8 cellular contexts compared by ENCODE assay signal in genomic region chr11:123479048-123479837, GRCh38. TPM values are rescaled to one million over a fixed set of nuclear protein-coding genes. Genes with fewer than 3 reads are reported as not detected.
DNase-seq lines count a peak whose midpoint lies in the region; ATAC-seq lines count a peak whose summit lies in the region.

No MANE protein-coding gene starts in this region.

- CTCF ChIA-PET in naive thymus-derived CD4-positive, alpha-beta T cell (lab: Charles Lee) = interaction anchor here (0.8 to 7.1 kb wide), 10 partner anchors 9 to 178 kb away, joined by 3 to 190 read pairs (median 4); no protein-coding TSS in a partner anchor

- peak overlapping the region in 1 of 10 donors; percentile 33 for H3K4me3 Mint-ChIP-seq in naive thymus-derived CD4-positive, alpha-beta T cell

- peaks cover 0 to 8% (median 4%) of the 10 kb centered on the region in 5 donors for H3K36me3 Mint-ChIP-seq in naive thymus-derived CD4-positive, alpha-beta T cell

- no peaks in the 10 kb centered on the region for H3K9me3 ChIP-seq in naive thymus-derived CD4-positive, alpha-beta T cell (ENCODE audit: control insufficient read depth in 2 of 3, low read length in 3 of 3)

- intact Hi-C loops in naive thymus-derived CD4-positive, alpha-beta T cell (cut with micrococcal nuclease) = loop anchor here (2.0 to 5.0 kb wide), 5 partner anchors 24 to 368 kb away; no protein-coding TSS in a partner anchor

- H3K4me1 ChIP-seq in naive thymus-derived CD4-positive, alpha-beta T cell (ENCODE audit: control insufficient read depth in 2 of 2, insufficient read depth in 2 of 2, low read length in 2 of 2) = no peaks in the 10 kb centered on the region

- peaks cover 0 to 60% (median 5%) of the 10 kb centered on the region in 7 donors for H3K4me1 Mint-ChIP-seq in naive thymus-derived CD4-positive, alpha-beta T cell

- H3K27me3 ChIP-seq in naive thymus-derived CD4-positive, alpha-beta T cell (ENCODE audit: control insufficient read depth in 2 of 2, insufficient read depth in 2 of 2, low read length in 2 of 2) = no peaks in the 10 kb centered on the region
- no peaks in the 10 kb centered on the region for H3K27me3 ChIP-seq in H7 (ENCODE audit: control insufficient read depth, insufficient read depth, low read length)

- POLR2A ChIA-PET in naive thymus-derived CD4-positive, alpha-beta T cell (lab: Charles Lee) = interaction anchor here (1.5 kb wide), 1 partner anchor 71 kb away, joined by 8 read pairs; no protein-coding TSS in a partner anchor

- peak overlapping the region in 1 of 9 donors; percentile 58 for H3K27ac Mint-ChIP-seq in naive thymus-derived CD4-positive, alpha-beta T cell

- peak; percentile 78 for ATAC-seq in GM18873 (IDR thresholded peaks at IDR 0.05; ENCODE audit: low FRiP score, unreplicated experiment)
- ATAC-seq in HG02759 (IDR thresholded peaks at IDR 0.05; ENCODE audit: unreplicated experiment) = peak; percentile 71
- peak; percentile 50 for ATAC-seq in naive thymus-derived CD4-positive, alpha-beta T cell

- no peaks in the 10 kb centered on the region for H3K9me3 Mint-ChIP-seq in naive thymus-derived CD4-positive, alpha-beta T cell

- H3K4me3 ChIP-seq in naive thymus-derived CD4-positive, alpha-beta T cell (ENCODE audit: low read length) = no peak overlapping the region
- no peak overlapping the region for H3K4me3 ChIP-seq in H7 (ENCODE audit: insufficient read depth, low read depth, low read length)

- H3K27me3 Mint-ChIP-seq in naive thymus-derived CD4-positive, alpha-beta T cell = no peaks in the 10 kb centered on the region

- H3K27ac ChIP-seq in naive thymus-derived CD4-positive, alpha-beta T cell (ENCODE audit: low read depth, low read length) = no peak overlapping the region

- DNase-seq in NOMO-1 (lab: John Stamatoyannopoulos, UW; ENCODE audit: unreplicated experiment in 2 of 2) (peak; percentile 82 to 92), Kasumi-1 (lab: John Stamatoyannopoulos, UW) (no peak), GM19238 (ENCODE audit: insufficient read length, low spot score) (no peak), H7 (no peak)
- DNase-seq in naive thymus-derived CD4-positive, alpha-beta T cell = no peak
- no peak for DNase-seq in activated effector memory CD4-positive, alpha-beta T cell treated with anti-CD3 and anti-CD28 coated beads, Interleukin-2, amount 50 U/mL, for 16 hours

- no peaks in the 10 kb centered on the region for H3K36me3 ChIP-seq in naive thymus-derived CD4-positive, alpha-beta T cell (ENCODE audit: control insufficient read depth in 2 of 3, insufficient read depth in 3 of 3, low read length in 3 of 3)
- H3K36me3 ChIP-seq in H7 (replicated peaks; ENCODE audit: control insufficient read depth, insufficient read depth, low read length) = no peaks in the 10 kb centered on the region

RNA-seq across cellular contexts. Expression of gene GRAMD1B, which starts 49.2 kb away (rescaled TPM):
- 10 to 100 TPM in 4 of 5 experiments, 1 to 10 TPM in 1; 9.7 to 88.9 (median 14.0) TPM for total RNA-seq in naive thymus-derived CD4-positive, alpha-beta T cell
- 1 to 10 TPM; 1.7 to 2.3 TPM for polyA plus RNA-seq in naive thymus-derived CD4-positive, alpha-beta T cell
- 15.9 and 17.1 TPM in 2 replicates for total RNA-seq in H7 (2014; rRNA removed; shearing (Covaris generic))

Comparison
In these comparisons a context has a peak if more than half of its experiments do, and no peak if none do; other contexts are left out.
1. DNase-seq: peak in NOMO-1 (2 of 2); none in naive thymus-derived CD4-positive, alpha-beta T cell (0 of 9), activated effector memory CD4-positive, alpha-beta T cell treated with anti-CD3 and anti-CD28 coated beads, Interleukin-2, amount 50 U/mL, for 16 hours (single experiment), Kasumi-1 (0 of 2), GM19238 (single experiment) and H7 (single experiment).
2. Peak in every context shown above with its lines, with median percentiles within 50 percentile points of each other: ATAC-seq.